In the genomic region with DNA sequence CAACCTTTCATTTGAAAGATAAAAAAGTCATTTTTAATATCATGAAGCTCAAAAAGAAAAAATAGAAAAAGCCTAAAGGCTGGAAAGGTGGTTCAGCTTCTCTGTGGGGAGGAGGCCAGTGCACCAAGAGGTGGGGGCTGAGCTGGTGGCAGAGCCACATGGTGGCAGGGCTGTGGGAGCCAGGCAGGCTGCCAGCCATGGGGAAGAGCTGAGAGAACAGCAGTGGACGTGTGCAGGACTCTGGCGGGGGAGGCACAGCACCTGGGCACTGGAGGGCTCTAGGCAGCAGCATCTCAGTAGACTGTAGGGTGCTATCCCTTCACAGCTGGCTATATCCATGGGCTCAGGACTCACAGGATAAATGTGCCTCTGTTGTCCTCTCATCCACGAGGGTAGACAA, we compare ENCODE assay signal across 25 cellular contexts.
"Had no signal": no experiment of that assay in that cellular context is flagged by ENCODE, and none has a peak within 500 bp of the region (broad histone marks: within the 10 kb centered on the region; RNA-seq: fewer than 3 reads in every experiment).

No MANE protein-coding gene starts in this region.

- H3K36me3 ChIP-seq: brain microvascular endothelial cell had no signal

- H3K9me3 ChIP-seq: thoracic aorta had no signal

- H3K27me3 ChIP-seq: brain microvascular endothelial cell had no signal

- H3K27ac ChIP-seq: brain microvascular endothelial cell, thoracic aorta had no signal

- DNase-seq: activated CD4-positive, alpha-beta memory T cell treated with anti-CD3 and anti-CD28 coated beads, Interleukin-2, amount 10 ng/mL, durations not matched to agents 7 days and 5 days; activated CD4-positive, alpha-beta T cell treated with anti-CD3 and anti-CD28 coated beads for 1 hour; activated CD4-positive, alpha-beta T cell treated with anti-CD3 and anti-CD28 coated beads, Interleukin-2, amount 10 ng/mL, durations not matched to agents 7 days and 5 days; activated CD8-positive, alpha-beta memory T cell treated with anti-CD3 and anti-CD28 coated beads, Interleukin-2, amount 50 U/mL, for 48 hours; activated gamma-delta T cell; activated naive CD4-positive, alpha-beta T cell treated with anti-CD3 and anti-CD28 coated beads, Interleukin-2, amount 10 ng/mL, durations not matched to agents 7 days and 5 days; activated T-cell treated with anti-CD3 and anti-CD28 coated beads, Interleukin-2, amount 50 U/mL, for 24 hours; amniotic stem cell; brain microvascular endothelial cell; endodermal cell; foreskin fibroblast; head of caudate nucleus; hypothalamus; kidney glomerular epithelial cell; left ventricle myocardium superior; mammary epithelial cell; naive thymus-derived CD8-positive, alpha-beta T cell; stimulated activated CD4-positive, alpha-beta T cell treated with anti-CD3 and anti-CD28 coated beads, Interleukin-2, amount 100 ng/mL, for 48 hours; stimulated activated naive CD8-positive, alpha-beta T cell treated with anti-CD3 and anti-CD28 coated beads, Interleukin-15, Interleukin-2, amounts not matched to agents 100 U/mL and 50 U/mL, for 24 hours; T-helper 2 cell; trophoblast cell had no signal

- FAIRE-seq: astrocyte, urothelium cell line had no signal

- ATAC-seq: naive thymus-derived CD8-positive, alpha-beta T cell; stimulated activated naive CD8-positive, alpha-beta T cell treated with anti-CD3 and anti-CD28 coated beads, Interleukin-15, Interleukin-2, amounts not matched to agents 100 U/mL and 50 U/mL, for 24 hours; WTC11 had no signal

- H3K4me3 ChIP-seq: thoracic aorta had no signal
